Comparison of ENCODE assay signal across 1 cellular context in genomic region chr18:10290244-10291240, GRCh38.
A peak's percentile ranks its signal among the peaks of the same experiment; 100 is the strongest.
TF ChIP-seq lines count a peak whose summit lies in the region.

No MANE protein-coding gene starts in this region.

TF ChIP-seq in endothelial cell of umbilical vein, 7 proteins besides CTCF, POLR2A, EP300 and RAD21:
- TF ChIP-seq MYC (IDR thresholded peaks at IDR 0.05; ENCODE audit: low read depth, low read length) (no peak), EZH2 (IDR thresholded peaks at IDR 0.05; ENCODE audit: borderline replicate concordance, low read depth, low read length, severe bottlenecking) (no peak), JUN (IDR thresholded peaks at IDR 0.05; ENCODE audit: borderline replicate concordance, insufficient read depth, insufficient read length, low read depth) (no peak), POLR2AphosphoS5 (IDR thresholded peaks at IDR 0.05; ENCODE audit: insufficient read depth, low read depth, low read length) (peak; percentile 25), FOS (IDR thresholded peaks at IDR 0.05; ENCODE audit: borderline replicate concordance, insufficient read depth, low read length) (peak; percentile 49), MAX (IDR thresholded peaks at IDR 0.05; ENCODE audit: insufficient read depth, insufficient read length) (no peak), GATA2 (IDR thresholded peaks at IDR 0.05; ENCODE audit: insufficient read depth, insufficient read length, low read depth, low read length) (no peak)
TF ChIP-seq in endothelial cell of umbilical vein: peak in this region for 2.
